ENCODE assay signal across 1 cellular context in the genomic region with DNA sequence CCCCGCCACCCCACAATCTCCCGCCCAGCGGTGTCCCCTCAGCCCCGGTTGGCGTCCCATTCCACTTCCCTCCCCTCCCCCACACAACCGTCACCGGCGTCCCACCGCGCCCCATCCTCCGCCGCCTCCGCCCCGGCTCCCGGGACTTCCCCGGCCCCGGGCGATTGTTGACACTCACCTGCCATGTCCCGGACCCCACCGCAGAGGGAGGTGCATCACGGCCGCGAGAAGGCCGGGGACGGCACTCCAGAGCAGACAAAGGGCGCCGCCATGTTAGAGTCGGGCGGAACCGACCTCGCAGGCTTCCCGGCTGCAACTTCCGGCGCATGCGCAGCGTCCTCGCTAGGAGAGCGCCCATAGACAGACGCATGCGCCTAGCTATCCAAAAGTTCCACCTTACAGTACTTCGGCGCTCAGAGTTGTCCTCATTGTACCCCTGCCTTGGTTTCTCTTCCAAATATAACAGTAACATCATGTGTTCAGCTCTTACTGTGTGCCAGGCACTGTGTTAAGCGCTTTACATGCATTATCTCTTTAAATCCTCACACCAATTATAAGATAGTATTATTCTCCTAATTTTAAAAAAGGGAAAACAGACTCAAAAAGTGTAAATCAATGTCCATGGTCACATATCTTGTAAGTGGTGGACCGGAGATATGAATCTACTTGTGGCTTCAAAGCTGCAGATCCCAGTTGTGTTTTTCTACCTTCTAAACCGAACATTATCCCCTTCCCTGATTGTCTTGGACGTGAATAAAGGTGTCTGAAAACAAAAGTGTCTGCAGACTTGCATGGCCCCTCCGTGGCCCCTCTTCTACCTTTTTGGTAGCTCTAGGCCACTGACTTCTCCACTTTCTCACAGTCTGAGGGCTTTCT.
TF ChIP-seq lines count a peak whose summit lies in the region.

A gene (minus strand): TSS at position 297 of the 876 bp plus-strand sequence. CDS start 27,606 bp downstream, outside the sequence.

TF ChIP-seq in K562, 482 proteins besides CTCF, POLR2A, EP300 and RAD21 (continued from another document):
- TF ChIP-seq, protein P1, sequence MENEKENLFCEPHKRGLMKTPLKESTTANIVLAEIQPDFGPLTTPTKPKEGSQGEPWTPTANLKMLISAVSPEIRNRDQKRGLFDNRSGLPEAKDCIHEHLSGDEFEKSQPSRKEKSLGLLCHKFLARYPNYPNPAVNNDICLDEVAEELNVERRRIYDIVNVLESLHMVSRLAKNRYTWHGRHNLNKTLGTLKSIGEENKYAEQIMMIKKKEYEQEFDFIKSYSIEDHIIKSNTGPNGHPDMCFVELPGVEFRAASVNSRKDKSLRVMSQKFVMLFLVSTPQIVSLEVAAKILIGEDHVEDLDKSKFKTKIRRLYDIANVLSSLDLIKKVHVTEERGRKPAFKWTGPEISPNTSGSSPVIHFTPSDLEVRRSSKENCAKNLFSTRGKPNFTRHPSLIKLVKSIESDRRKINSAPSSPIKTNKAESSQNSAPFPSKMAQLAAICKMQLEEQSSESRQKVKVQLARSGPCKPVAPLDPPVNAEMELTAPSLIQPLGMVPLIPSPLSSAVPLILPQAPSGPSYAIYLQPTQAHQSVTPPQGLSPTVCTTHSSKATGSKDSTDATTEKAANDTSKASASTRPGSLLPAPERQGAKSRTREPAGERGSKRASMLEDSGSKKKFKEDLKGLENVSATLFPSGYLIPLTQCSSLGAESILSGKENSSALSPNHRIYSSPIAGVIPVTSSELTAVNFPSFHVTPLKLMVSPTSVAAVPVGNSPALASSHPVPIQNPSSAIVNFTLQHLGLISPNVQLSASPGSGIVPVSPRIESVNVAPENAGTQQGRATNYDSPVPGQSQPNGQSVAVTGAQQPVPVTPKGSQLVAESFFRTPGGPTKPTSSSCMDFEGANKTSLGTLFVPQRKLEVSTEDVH (IDR thresholded peaks at IDR 0.05; ENCODE audit: low read depth, partially characterized antibody), result peak; percentile 98
- TF ChIP-seq CBX3 (IDR thresholded peaks at IDR 0.05; ENCODE audit: borderline replicate concordance in 1 of 2, low read length in 2 of 2), result peak in 1 of 2 experiments; percentile 53; a peak in 1 of 3 replicates
- peak; percentile 80 for TF ChIP-seq HMGN3 (IDR thresholded peaks at IDR 0.05; ENCODE audit: borderline replicate concordance, extremely low read depth, insufficient read length, low read depth, low read length)
- TF ChIP-seq, protein P2, sequence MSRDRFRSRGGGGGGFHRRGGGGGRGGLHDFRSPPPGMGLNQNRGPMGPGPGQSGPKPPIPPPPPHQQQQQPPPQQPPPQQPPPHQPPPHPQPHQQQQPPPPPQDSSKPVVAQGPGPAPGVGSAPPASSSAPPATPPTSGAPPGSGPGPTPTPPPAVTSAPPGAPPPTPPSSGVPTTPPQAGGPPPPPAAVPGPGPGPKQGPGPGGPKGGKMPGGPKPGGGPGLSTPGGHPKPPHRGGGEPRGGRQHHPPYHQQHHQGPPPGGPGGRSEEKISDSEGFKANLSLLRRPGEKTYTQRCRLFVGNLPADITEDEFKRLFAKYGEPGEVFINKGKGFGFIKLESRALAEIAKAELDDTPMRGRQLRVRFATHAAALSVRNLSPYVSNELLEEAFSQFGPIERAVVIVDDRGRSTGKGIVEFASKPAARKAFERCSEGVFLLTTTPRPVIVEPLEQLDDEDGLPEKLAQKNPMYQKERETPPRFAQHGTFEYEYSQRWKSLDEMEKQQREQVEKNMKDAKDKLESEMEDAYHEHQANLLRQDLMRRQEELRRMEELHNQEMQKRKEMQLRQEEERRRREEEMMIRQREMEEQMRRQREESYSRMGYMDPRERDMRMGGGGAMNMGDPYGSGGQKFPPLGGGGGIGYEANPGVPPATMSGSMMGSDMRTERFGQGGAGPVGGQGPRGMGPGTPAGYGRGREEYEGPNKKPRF (IDR thresholded peaks at IDR 0.05; ENCODE audit: low read depth, low read length), result no peak
- TF ChIP-seq PTRF (tag; IDR thresholded peaks at IDR 0.05), result 0 out of 2 replicates have a peak, but pooled peaks have one; percentile 13
